ENCODE assay signal across 31 cellular contexts in genomic region chr4:174144081-174144480, GRCh38.
"Had no signal": no experiment of that assay in that cellular context is flagged by ENCODE, and none has a peak within 500 bp of the region (broad histone marks: within the 10 kb centered on the region; RNA-seq: fewer than 3 reads in every experiment).

No MANE protein-coding gene starts in this region.

- DNase-seq: activated CD4-positive, alpha-beta memory T cell treated with anti-CD3 and anti-CD28 coated beads for 36 hours; activated CD4-positive, alpha-beta T cell treated with anti-CD3 and anti-CD28 coated beads for 36 hours; activated CD4-positive, alpha-beta T cell treated with anti-CD3 and anti-CD28 coated beads, Interleukin-2, amount 10 ng/mL, durations not matched to agents 24 days and 14 days; activated CD4-positive, CD25-positive, alpha-beta regulatory T cell; activated CD4-positive, CD25-positive, alpha-beta regulatory T cell treated with anti-CD3 and anti-CD28 coated beads, Interleukin-2, amount 50 U/mL, for 72 hours; activated CD8-positive, alpha-beta memory T cell treated with anti-CD3 and anti-CD28 coated beads, Interleukin-2, amount 10 ng/mL, durations not matched to agents 7 days and 5 days; activated CD8-positive, alpha-beta memory T cell treated with anti-CD3 and anti-CD28 coated beads, Interleukin-2, amount 50 U/mL, for 4 hours; activated CD8-positive, alpha-beta T cell treated with anti-CD3 and anti-CD28 coated beads, Interleukin-2, amount 10 ng/mL, durations not matched to agents 7 days and 5 days; activated effector memory CD4-positive, alpha-beta T cell treated with anti-CD3 and anti-CD28 coated beads, Interleukin-2, amount 50 U/mL, for 16 hours; activated naive CD4-positive, alpha-beta T cell treated with anti-CD3 and anti-CD28 coated beads for 36 hours; activated naive CD8-positive, alpha-beta T cell treated with anti-CD3 and anti-CD28 coated beads for 36 hours; activated naive CD8-positive, alpha-beta T cell treated with anti-CD3 and anti-CD28 coated beads, Interleukin-2, amount 50 U/mL, for 24 hours; activated T-cell treated with anti-CD3 and anti-CD28 coated beads, Interleukin-2, amount 50 U/mL, for 1 hour; activated T-cell treated with anti-CD3 and anti-CD28 coated beads, Interleukin-2, amount 50 U/mL, for 48 hours; adrenal gland; amygdala; aorta; body of pancreas; caudate nucleus; cortex of kidney; dermis blood vessel endothelial cell; effector CD4-positive, alpha-beta T cell; effector memory CD8-positive, alpha-beta T cell; erythroblast; foreskin melanocyte; heart right ventricle; T-helper 17 cell; T1000 had no signal

- H3K9me3 ChIP-seq: body of pancreas, esophagus muscularis mucosa, gastroesophageal sphincter, heart right ventricle had no signal

- FAIRE-seq: colon had no signal

- H3K36me3 ChIP-seq: adrenal gland, esophagus muscularis mucosa, gastroesophageal sphincter, heart right ventricle had no signal

- H3K27me3 ChIP-seq: adrenal gland, esophagus muscularis mucosa, gastroesophageal sphincter, heart right ventricle had no signal

- H3K4me1 ChIP-seq: adrenal gland, body of pancreas had no signal

- H3K27ac ChIP-seq: adrenal gland, body of pancreas, esophagus muscularis mucosa, gastroesophageal sphincter, heart right ventricle had no signal

- H3K4me3 ChIP-seq: adrenal gland, body of pancreas, esophagus muscularis mucosa, gastroesophageal sphincter, heart right ventricle had no signal
